ENCODE assay signal across 28 cellular contexts in the genomic region with DNA sequence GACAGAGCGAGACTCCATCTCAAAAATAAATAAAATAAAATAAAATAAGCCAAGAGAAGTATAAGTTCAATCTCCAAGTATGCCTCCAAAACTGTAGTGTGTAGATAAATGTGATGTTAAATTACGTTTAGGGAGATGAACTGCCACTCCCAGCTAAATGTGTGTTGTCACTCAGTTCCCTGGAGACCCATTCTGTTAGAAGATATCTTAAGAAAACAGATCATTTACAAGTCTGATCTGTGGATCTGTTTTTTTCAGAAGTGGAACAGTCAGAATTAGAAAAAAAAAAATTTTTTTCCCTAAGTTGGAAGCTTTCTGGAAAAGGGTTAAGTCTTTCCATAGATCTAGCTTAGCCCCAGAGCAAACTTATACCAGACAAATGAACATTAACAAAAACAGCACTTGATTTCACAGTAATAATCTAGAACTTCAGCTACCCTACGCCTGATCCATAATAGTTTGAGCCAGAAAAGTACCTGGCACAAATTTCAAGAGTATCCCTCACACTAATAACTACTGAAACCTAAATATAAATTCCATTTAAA. TPM values are rescaled to one million over a fixed set of nuclear protein-coding genes. Genes with fewer than 3 reads are reported as not detected.
DNase-seq lines count a peak whose midpoint lies in the region; ATAC-seq, FAIRE-seq and TF ChIP-seq lines count a peak whose summit lies in the region.
"Had no signal": no experiment of that assay in that cellular context is flagged by ENCODE, and none has a peak within 500 bp of the region (broad histone marks: within the 10 kb centered on the region; RNA-seq: fewer than 3 reads in every experiment).

No MANE protein-coding gene starts in this region.

- H3K79me2 ChIP-seq in keratinocyte (ENCODE audit: control insufficient read depth, insufficient read depth, low read length): peaks cover 99% of the 10 kb centered on the region

- peak overlapping the region; percentile 55 for H3K27ac ChIP-seq in cardiac muscle cell
- H3K27ac ChIP-seq in heart right ventricle: no peak overlapping the region
- peak overlapping the region; percentile 8 for H3K27ac ChIP-seq in keratinocyte (ENCODE audit: control insufficient read depth, insufficient read depth, low read length)
- peak overlapping the region; percentile 42 to 49 for H3K27ac ChIP-seq in tibial artery
- no peak overlapping the region for H3K27ac ChIP-seq in small intestine (ENCODE audit: low read depth in 1 of 2, low read length in 1 of 2)
- H3K27ac ChIP-seq: left ventricle myocardium inferior, upper lobe of left lung had no signal

- TF ChIP-seq CTCF in cardiac muscle cell (IDR thresholded peaks at IDR 0.05; ENCODE audit: low read depth, low read length) (no peak), heart right ventricle (IDR thresholded peaks at IDR 0.05) (no peak), keratinocyte (optimal IDR thresholded peaks at IDR 0.05 in 1 of 3, IDR thresholded peaks at IDR 0.05 in 1 of 3, conservative IDR thresholded peaks at IDR 0.05 in 1 of 3; ENCODE audit: extremely low read depth in 1 of 3, insufficient read depth in 2 of 3, low read length in 3 of 3) (no peak), tibial artery (IDR thresholded peaks at IDR 0.05) (no peak), natural killer cell (IDR thresholded peaks at IDR 0.05) (no peak)

- WGBS in heart right ventricle, 2 donors: 76 to 79% methylated on average over 3 of the region's 3 CpGs
- WGBS in small intestine, 3 donors: 85 to 87% (median 85%) methylated on average over 3 of the region's 3 CpGs

- dilution Hi-C loops in keratinocyte (cut with MboI; ENCODE audit: extremely low pct_ligation_motif_present, low sequenced_read_pairs): no loop called here

- H4K20me1 ChIP-seq in keratinocyte (ENCODE audit: control insufficient read depth, extremely low read depth, insufficient read depth, low read length): peaks cover 15% of the 10 kb centered on the region

- no peaks in the 10 kb centered on the region for H3K27me3 Mint-ChIP-seq in natural killer cell (ENCODE audit: low read depth in 2 of 2)

- DNase-seq in cardiac muscle cell (ENCODE audit: low read depth in 1 of 2, low spot score in 1 of 2): no peak
- DNase-seq in heart right ventricle: no peak
- DNase-seq in HEK293T (ENCODE audit: extremely low spot score): no peak
- DNase-seq in keratinocyte (ENCODE audit: low read depth, low spot score): no peak
- DNase-seq in tibial artery: no peak
- DNase-seq in small intestine: no peak
- no peak for DNase-seq in SKM-1 (lab: John Stamatoyannopoulos, UW; ENCODE audit: unreplicated experiment)
- no peak for DNase-seq in natural killer cell
- DNase-seq: effector CD4-positive, alpha-beta T cell; hippocampal formation; left ventricle myocardium inferior; NCI-H1417; NCI-H2081; NCI-H446 treated with DMSO at 0.1 percent for 48 hours; OCI-M1; posterior cingulate gyrus; sigmoid colon; stimulated activated CD4-positive, alpha-beta T cell treated with anti-CD3 and anti-CD28 coated beads, Interleukin-15, amount 100 ng/mL, for 24 hours; upper lobe of left lung had no signal

- H3K27me3 ChIP-seq in cardiac muscle cell (no peaks in the 10 kb centered on the region), heart right ventricle (no peaks in the 10 kb centered on the region), keratinocyte (ENCODE audit: control insufficient read depth, extremely low read depth, insufficient read depth, low read length) (no peaks in the 10 kb centered on the region), tibial artery (no peaks in the 10 kb centered on the region), small intestine (ENCODE audit: control insufficient read depth in 2 of 2, insufficient read depth in 2 of 2, low read length in 2 of 2) (no peaks in the 10 kb centered on the region)
- H3K27me3 ChIP-seq: sigmoid colon, upper lobe of left lung had no signal

- no peak overlapping the region for H3K27ac Mint-ChIP-seq in natural killer cell
- H3K27ac Mint-ChIP-seq: activated T-helper 1 cell treated with anti-CD3 and anti-CD28 coated beads, Interleukin-12 subunit alpha, Interleukin-12 subunit beta, Interleukin-2, Interleukin-4 antibody, amounts not matched to agents 30 ng/mL and 10 ng/mL and 1 ng/mL, durations not matched to agents 14 hours and 24 hours and 36 hours had no signal

- CTCF ChIA-PET in HEK293T (lab: Yijun Ruan, JAX): no interaction called here

- no peaks in the 10 kb centered on the region for H3K36me3 Mint-ChIP-seq in natural killer cell

- H3K9ac ChIP-seq in keratinocyte (ENCODE audit: control insufficient read depth, extremely low read depth, insufficient read depth, low read length): no peak overlapping the region

- no peak overlapping the region for H3K4me2 ChIP-seq in keratinocyte (ENCODE audit: control insufficient read depth, extremely low read depth, insufficient read depth, low read depth, low read length)

- intact Hi-C loops in heart right ventricle (cut with DNase I): loop anchor here in 3 of 10 donors (5.0 to 10.0 kb wide), 3 partner anchors 32 to 50 kb away; no protein-coding TSS in a partner anchor
- intact Hi-C loops in tibial artery (cut with DNase I; ENCODE audit: low total_unique reads): no loop called here
- intact Hi-C loops in natural killer cell (cut with micrococcal nuclease): no loop called here

- H3K4me1 Mint-ChIP-seq in natural killer cell: peaks cover 35 to 60% of the 10 kb centered on the region in 2 donors

- no peaks in the 10 kb centered on the region for H3K9me3 ChIP-seq in cardiac muscle cell (ENCODE audit: low read depth)
- no peaks in the 10 kb centered on the region for H3K9me3 ChIP-seq in heart right ventricle
- no peaks in the 10 kb centered on the region for H3K9me3 ChIP-seq in keratinocyte (ENCODE audit: control insufficient read depth, low read depth, low read length)
- H3K9me3 ChIP-seq in tibial artery: no peaks in the 10 kb centered on the region
- no peaks in the 10 kb centered on the region for H3K9me3 ChIP-seq in small intestine (ENCODE audit: control insufficient read depth, low read depth)
- H3K9me3 ChIP-seq: left ventricle myocardium inferior, sigmoid colon, upper lobe of left lung had no signal

- H3K4me3 ChIP-seq in cardiac muscle cell: no peak overlapping the region
- no peak overlapping the region for H3K4me3 ChIP-seq in heart right ventricle
- H3K4me3 ChIP-seq in keratinocyte (ENCODE audit: control insufficient read depth in 2 of 3, extremely low read depth in 1 of 3, insufficient read depth in 2 of 3, low read depth in 1 of 3, low read length in 3 of 3): no peak overlapping the region
- no peak overlapping the region for H3K4me3 ChIP-seq in tibial artery
- no peak overlapping the region for H3K4me3 ChIP-seq in small intestine (ENCODE audit: low read depth in 1 of 2, low read length in 2 of 2)
- H3K4me3 ChIP-seq: left ventricle myocardium inferior, sigmoid colon, upper lobe of left lung had no signal

- POLR2A ChIA-PET in HEK293T (lab: Yijun Ruan, JAX): interaction anchor here (0.6 to 0.8 kb wide), 2 partner anchors 23 to 97 kb away, joined by 3 to 4 read pairs; no protein-coding TSS in a partner anchor

- peaks cover 23% of the 10 kb centered on the region for H3K4me1 ChIP-seq in cardiac muscle cell (ENCODE audit: low read depth)
- peaks cover 11 to 98% (median 85%) of the 10 kb centered on the region in 9 donors for H3K4me1 ChIP-seq in heart right ventricle
- peaks cover 15% of the 10 kb centered on the region for H3K4me1 ChIP-seq in keratinocyte (ENCODE audit: control insufficient read depth, extremely low read depth, insufficient read depth, low read length)
- peaks cover 11 to 99% (median 44%) of the 10 kb centered on the region in 4 donors for H3K4me1 ChIP-seq in tibial artery
- H3K4me1 ChIP-seq in small intestine (ENCODE audit: control insufficient read depth in 2 of 2, insufficient read depth in 1 of 2, low read depth in 1 of 2, low read length in 1 of 2): peaks cover 0 to 10% of the 10 kb centered on the region in 2 donors

- no peaks in the 10 kb centered on the region for H3K36me3 ChIP-seq in cardiac muscle cell
- peaks cover 0 to 24% (median 0%) of the 10 kb centered on the region in 9 donors for H3K36me3 ChIP-seq in heart right ventricle
- H3K36me3 ChIP-seq in keratinocyte (ENCODE audit: control insufficient read depth in 2 of 2, extremely low read depth in 1 of 2, insufficient read depth in 2 of 2, low read length in 2 of 2): peaks cover 4% of the 10 kb centered on the region in 2 experiments
- peaks cover 0 to 4% (median 0%) of the 10 kb centered on the region in 3 donors for H3K36me3 ChIP-seq in tibial artery
- no peaks in the 10 kb centered on the region for H3K36me3 ChIP-seq in small intestine (ENCODE audit: control insufficient read depth in 2 of 2, insufficient read depth in 2 of 2, low read length in 2 of 2)
- H3K36me3 ChIP-seq: sigmoid colon had no signal

- H3K9me1 ChIP-seq in keratinocyte (ENCODE audit: control insufficient read depth, extremely low read depth, insufficient read depth, low read length): no peaks in the 10 kb centered on the region

- no peak for ATAC-seq in heart right ventricle
- no peak for ATAC-seq in natural killer cell
- ATAC-seq: Right ventricle myocardium inferior had no signal

- no peak overlapping the region for H2AFZ ChIP-seq in keratinocyte (ENCODE audit: control insufficient read depth, low read length)

- no peak for FAIRE-seq in keratinocyte (lab: Jason Lieb, UNC)
- no peak for FAIRE-seq in small intestine (lab: Jason Lieb, UNC)
- FAIRE-seq: G401.6, GM18507 had no signal

- no peaks in the 10 kb centered on the region for H3K9me3 Mint-ChIP-seq in natural killer cell
- H3K9me3 Mint-ChIP-seq: activated T-helper 1 cell treated with anti-CD3 and anti-CD28 coated beads, Interleukin-12 subunit alpha, Interleukin-12 subunit beta, Interleukin-2, Interleukin-4 antibody, amounts not matched to agents 30 ng/mL and 10 ng/mL and 1 ng/mL, durations not matched to agents 14 hours and 24 hours and 36 hours; nephron had no signal

- no peak overlapping the region for H3K4me3 Mint-ChIP-seq in natural killer cell
- H3K4me3 Mint-ChIP-seq: activated T-helper 1 cell treated with anti-CD3 and anti-CD28 coated beads, Interleukin-12 subunit alpha, Interleukin-12 subunit beta, Interleukin-2, Interleukin-4 antibody, amounts not matched to agents 30 ng/mL and 10 ng/mL and 1 ng/mL, durations not matched to agents 14 hours and 24 hours and 36 hours; nephron had no signal

RNA-seq across cellular contexts. Expression of gene CELF1, which starts 18.2 kb away (rescaled TPM):
- total RNA-seq in cardiac muscle cell (72.2 and 178 TPM in 2 replicates), heart right ventricle (10 to 100 TPM; 68.3 to 97.0 (median 87.7) TPM), natural killer cell (100 to 1,000 TPM; 128 to 168 (median 162) TPM)
- polyA plus RNA-seq in cardiac muscle cell (98.9 and 162 TPM in 2 replicates), heart right ventricle (10 to 100 TPM; 24.4 to 35.8 TPM), keratinocyte (90.9 to 110 TPM (median 100 TPM) in 3 replicates), small intestine (10 to 100 TPM; 16.5 to 32.1 (median 21.9) TPM)
- 27.0 TPM for polyA plus RNA-seq in keratinocyte (2011; ENCODE audit: low read depth)
- 49.7 and 72.9 TPM in 2 replicates for polyA plus RNA-seq in keratinocyte (2011; cell fraction: cytosol; rRNA removed)
- 186 and 213 TPM in 2 replicates for polyA plus RNA-seq in keratinocyte (2011; cell fraction: nucleus; rRNA removed)
- 27.9 and 50.7 TPM in 2 replicates for polyA plus RNA-seq in keratinocyte (2012; ENCODE audit: low replicate concordance)
- polyA minus RNA-seq in keratinocyte: 157 to 238 TPM (median 161 TPM) in 3 replicates
- polyA minus RNA-seq in keratinocyte (2011; cell fraction: cytosol; rRNA and poly(A)+ RNA removed): 79.4 TPM
- polyA minus RNA-seq in keratinocyte (2011; cell fraction: nucleus; rRNA and poly(A)+ RNA removed): 119 and 249 TPM in 2 replicates

RNA-seq across cellular contexts. Expression of gene PTPMT1, which starts 30.6 kb away (rescaled TPM):
- total RNA-seq in cardiac muscle cell (212 and 246 TPM in 2 replicates), heart right ventricle (10 to 100 TPM; 16.9 to 24.6 (median 21.3) TPM), natural killer cell (10 to 100 TPM; 19.4 to 28.6 (median 20.4) TPM)
- polyA plus RNA-seq in cardiac muscle cell (123 and 143 TPM in 2 replicates), heart right ventricle (10 to 100 TPM; 36.4 to 66.9 TPM), keratinocyte (64.9 to 78.1 TPM (median 74.4 TPM) in 3 replicates), small intestine (10 to 100 TPM; 31.3 to 60.1 (median 34.6) TPM)
- 89.3 TPM for polyA plus RNA-seq in keratinocyte (2011; ENCODE audit: low read depth)
- 64.6 and 69.2 TPM in 2 replicates for polyA plus RNA-seq in keratinocyte (2011; cell fraction: cytosol; rRNA removed)
- 27.6 and 33.0 TPM in 2 replicates for polyA plus RNA-seq in keratinocyte (2011; cell fraction: nucleus; rRNA removed)
- polyA plus RNA-seq in keratinocyte (2012; ENCODE audit: low replicate concordance): 70.5 and 88.5 TPM in 2 replicates
- 30.7 to 37.6 TPM (median 32.9 TPM) in 3 replicates for polyA minus RNA-seq in keratinocyte
- polyA minus RNA-seq in keratinocyte (2011; cell fraction: cytosol; rRNA and poly(A)+ RNA removed): 54.3 TPM
- polyA minus RNA-seq in keratinocyte (2011; cell fraction: nucleus; rRNA and poly(A)+ RNA removed): 11.2 and 12.6 TPM in 2 replicates

RNA-seq across cellular contexts. Expression of gene KBTBD4, which starts 44.0 kb away (rescaled TPM):
- total RNA-seq in cardiac muscle cell: 16.9 and 22.5 TPM in 2 replicates
- 18.6 and 23.9 TPM in 2 replicates for polyA plus RNA-seq in cardiac muscle cell
- 10 to 100 TPM; 13.6 to 21.0 (median 16.2) TPM for total RNA-seq in heart right ventricle
- 1 to 10 TPM; 3.1 to 9.2 TPM for polyA plus RNA-seq in heart right ventricle
- 14.0 to 17.1 TPM (median 15.4 TPM) in 3 replicates for polyA plus RNA-seq in keratinocyte
- polyA plus RNA-seq in keratinocyte (2011; ENCODE audit: low read depth): 1.9 TPM
- polyA plus RNA-seq in keratinocyte (2011; cell fraction: cytosol; rRNA removed): 10.1 and 13.5 TPM in 2 replicates
- polyA plus RNA-seq in keratinocyte (2011; cell fraction: nucleus; rRNA removed): 14.4 and 15.7 TPM in 2 replicates
- polyA plus RNA-seq in keratinocyte (2012; ENCODE audit: low replicate concordance): 9.6 and 14.2 TPM in 2 replicates
- 18.0 to 22.9 TPM (median 22.1 TPM) in 3 replicates for polyA minus RNA-seq in keratinocyte
- 12.3 TPM for polyA minus RNA-seq in keratinocyte (2011; cell fraction: cytosol; rRNA and poly(A)+ RNA removed)
- polyA minus RNA-seq in keratinocyte (2011; cell fraction: nucleus; rRNA and poly(A)+ RNA removed): 8.1 and 10.9 TPM in 2 replicates
- 10 to 100 TPM in 2 of 3 donors, 1 to 10 TPM in 1; 9.8 to 13.7 (median 10.5) TPM for polyA plus RNA-seq in small intestine
- total RNA-seq in natural killer cell: 10 to 100 TPM; 17.7 to 24.1 (median 20.9) TPM

RNA-seq across cellular contexts. Expression of gene NDUFS3, which starts 44.1 kb away (rescaled TPM):
- total RNA-seq in cardiac muscle cell (79.1 and 128 TPM in 2 replicates), heart right ventricle (100 to 1,000 TPM; 171 to 359 (median 287) TPM), natural killer cell (100 to 1,000 TPM; 114 to 138 (median 115) TPM)
- polyA plus RNA-seq in cardiac muscle cell (210 and 232 TPM in 2 replicates), heart right ventricle (100 to 1,000 TPM; 291 to 570 TPM), keratinocyte (102 to 119 TPM (median 107 TPM) in 3 replicates), small intestine (100 to 1,000 TPM; 258 to 438 (median 269) TPM)
- polyA plus RNA-seq in keratinocyte (2011; ENCODE audit: low read depth): 56.1 TPM
- polyA plus RNA-seq in keratinocyte (2011; cell fraction: cytosol; rRNA removed): 93.2 and 103 TPM in 2 replicates
- 97.2 and 130 TPM in 2 replicates for polyA plus RNA-seq in keratinocyte (2011; cell fraction: nucleus; rRNA removed)
- polyA plus RNA-seq in keratinocyte (2012; ENCODE audit: low replicate concordance): 58.5 and 80.9 TPM in 2 replicates
- 34.7 to 79.7 TPM (median 67.5 TPM) in 3 replicates for polyA minus RNA-seq in keratinocyte
- polyA minus RNA-seq in keratinocyte (2011; cell fraction: cytosol; rRNA and poly(A)+ RNA removed): 49.5 TPM
- polyA minus RNA-seq in keratinocyte (2011; cell fraction: nucleus; rRNA and poly(A)+ RNA removed): 13.8 and 16.4 TPM in 2 replicates

RNA-seq across cellular contexts. Expression of gene FAM180B, which starts 51.7 kb away (rescaled TPM):
- total RNA-seq in cardiac muscle cell (not detected in 2 replicates), heart right ventricle (1 to 10 TPM in 1 of 10 donors, under 1 TPM in 4, not detected in 5; 0.19 to 1.0 (median 0.24) TPM), natural killer cell (under 1 TPM in 1 of 3 donors, not detected in 2; 0.25 TPM)
- polyA plus RNA-seq in cardiac muscle cell (0.12 TPM in 1 of 2 replicates, not detected in the other), heart right ventricle (under 1 TPM in 1 of 2 donors, not detected in 1; 0.07 TPM), keratinocyte (0.06 TPM in 1 of 3 replicates, not detected in the others), small intestine (under 1 TPM in 1 of 3 donors, not detected in 2; 0.15 TPM)
- not detected for polyA plus RNA-seq in keratinocyte (2011; ENCODE audit: low read depth)
- polyA plus RNA-seq in keratinocyte (2011; cell fraction: cytosol; rRNA removed): not detected in 2 replicates
- polyA plus RNA-seq in keratinocyte (2011; cell fraction: nucleus; rRNA removed): not detected in 2 replicates
- polyA plus RNA-seq in keratinocyte (2012; ENCODE audit: low replicate concordance): not detected in 2 replicates
- not detected in 3 replicates for polyA minus RNA-seq in keratinocyte
- not detected for polyA minus RNA-seq in keratinocyte (2011; cell fraction: cytosol; rRNA and poly(A)+ RNA removed)
- not detected in 2 replicates for polyA minus RNA-seq in keratinocyte (2011; cell fraction: nucleus; rRNA and poly(A)+ RNA removed)
- total RNA-seq: activated T-helper 1 cell treated with anti-CD3 and anti-CD28 coated beads, Interleukin-12 subunit alpha, Interleukin-12 subunit beta, Interleukin-2, Interleukin-4 antibody, amounts not matched to agents 30 ng/mL and 10 ng/mL and 1 ng/mL, durations not matched to agents 14 hours and 24 hours and 36 hours; epithelial cell of proximal tubule; fibroblast of villous mesenchyme; HT-29; MCF 10A had no signal

Comparison
In these comparisons a context has a peak if more than half of its experiments do, and no peak if none do; other contexts are left out.
1. H3K27ac ChIP-seq: peak in cardiac muscle cell (single experiment), keratinocyte (single experiment) and tibial artery (2 of 2); none in heart right ventricle (0 of 10) and small intestine (0 of 2).